Comparison of ENCODE assay signal across 3 cellular contexts in the genomic region with DNA sequence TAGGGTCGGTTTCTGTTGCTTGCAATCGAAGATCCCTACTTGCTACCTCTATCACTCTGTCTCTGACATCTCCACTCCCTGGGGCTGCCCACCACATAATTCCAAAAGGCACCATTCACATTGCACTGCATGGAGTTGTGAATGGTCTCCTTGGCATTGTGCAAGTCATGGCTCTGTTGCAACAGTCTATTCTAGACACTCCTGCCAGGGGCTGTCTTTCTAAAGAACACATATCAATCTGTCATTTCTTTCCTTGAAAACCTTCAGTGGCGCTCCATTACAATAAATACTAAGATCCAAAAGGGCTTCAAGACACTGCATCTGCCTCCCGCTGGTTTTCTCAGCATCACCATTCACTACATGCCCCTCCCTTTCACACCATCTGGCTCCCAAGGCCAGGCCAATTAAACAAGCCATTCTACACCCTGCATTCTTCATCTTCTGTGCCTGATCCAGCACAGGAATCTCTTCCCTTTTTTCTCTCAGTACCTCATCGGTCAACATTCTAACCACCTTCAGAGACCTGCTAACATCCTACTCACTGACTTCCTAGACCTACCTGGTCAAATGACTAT.
TF ChIP-seq lines count a peak whose summit lies in the region.

No MANE protein-coding gene starts in this region.

TF ChIP-seq in IMR-90, 13 proteins besides CTCF, POLR2A, EP300 and RAD21 (continued from another document):
- TF ChIP-seq USF2 (IDR thresholded peaks at IDR 0.05; ENCODE audit: low read depth, low read length): no peak

TF ChIP-seq in WTC11, 78 proteins besides CTCF, POLR2A, EP300 and RAD21:
- TF ChIP-seq MLX (CRISPR knock-in tag; IDR thresholded peaks at IDR 0.05): no peak
- TF ChIP-seq CBFB (CRISPR knock-in tag; IDR thresholded peaks at IDR 0.05; ENCODE audit: low read depth): no peak
- TF ChIP-seq ZNF396 (CRISPR knock-in tag; IDR thresholded peaks at IDR 0.05; ENCODE audit: borderline replicate concordance): no peak
- no peak for TF ChIP-seq FOXK1 (CRISPR knock-in tag; IDR thresholded peaks at IDR 0.05)
- TF ChIP-seq FOXP1 (CRISPR knock-in tag; IDR thresholded peaks at IDR 0.05; ENCODE audit: borderline replicate concordance): no peak
- TF ChIP-seq JAZF1 (CRISPR knock-in tag; IDR thresholded peaks at IDR 0.05): no peak
- no peak for TF ChIP-seq ZNF671 (CRISPR knock-in tag; IDR thresholded peaks at IDR 0.05)
- TF ChIP-seq ATF3 (CRISPR knock-in tag; conservative IDR thresholded peaks at IDR 0.05): no peak
- no peak for TF ChIP-seq PRRX2 (CRISPR knock-in tag; IDR thresholded peaks at IDR 0.05)
- no peak for TF ChIP-seq EMX1 (CRISPR knock-in tag; IDR thresholded peaks at IDR 0.05)
- TF ChIP-seq ZNF232 (CRISPR knock-in tag; IDR thresholded peaks at IDR 0.05): no peak
- TF ChIP-seq NFYB (CRISPR knock-in tag; conservative IDR thresholded peaks at IDR 0.05; ENCODE audit: low read depth): no peak
- TF ChIP-seq, protein P1, sequence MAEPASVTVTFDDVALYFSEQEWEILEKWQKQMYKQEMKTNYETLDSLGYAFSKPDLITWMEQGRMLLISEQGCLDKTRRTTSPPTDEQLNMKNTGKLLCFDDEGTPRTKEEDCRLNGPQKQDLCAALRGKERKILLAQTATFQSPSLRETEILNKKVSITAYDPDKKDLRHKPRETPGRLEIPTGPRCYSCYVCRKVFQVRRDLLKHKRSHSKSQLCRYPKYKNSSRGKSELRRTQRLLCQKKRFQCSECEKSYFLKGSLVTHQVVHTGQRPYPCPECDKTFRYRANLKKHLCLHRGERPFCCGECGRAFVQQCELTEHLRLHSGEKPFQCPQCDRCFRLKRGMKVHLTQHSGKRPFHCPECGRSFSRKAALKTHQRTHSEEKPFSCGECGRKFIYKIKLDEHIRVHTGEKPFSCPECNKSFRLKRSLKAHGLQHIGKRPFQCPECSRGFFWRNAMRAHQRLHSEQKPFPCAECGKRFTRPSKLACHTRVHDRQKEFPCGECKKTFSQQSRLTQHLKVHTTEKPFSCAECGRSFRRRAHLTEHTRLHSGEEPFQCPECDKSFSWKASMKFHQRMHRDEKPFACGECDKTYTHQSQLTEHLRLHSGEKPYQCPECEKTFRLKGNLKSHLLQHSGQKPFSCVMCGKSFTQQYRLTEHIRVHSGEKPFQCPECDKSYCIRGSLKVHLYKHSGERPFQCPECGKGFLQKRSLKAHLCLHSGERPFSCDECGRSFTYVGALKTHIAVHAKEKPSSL (CRISPR knock-in tag; conservative IDR thresholded peaks at IDR 0.05): no peak
- TF ChIP-seq KAT7 (CRISPR knock-in tag; IDR thresholded peaks at IDR 0.05; ENCODE audit: borderline replicate concordance): no peak
- TF ChIP-seq, protein P2, sequence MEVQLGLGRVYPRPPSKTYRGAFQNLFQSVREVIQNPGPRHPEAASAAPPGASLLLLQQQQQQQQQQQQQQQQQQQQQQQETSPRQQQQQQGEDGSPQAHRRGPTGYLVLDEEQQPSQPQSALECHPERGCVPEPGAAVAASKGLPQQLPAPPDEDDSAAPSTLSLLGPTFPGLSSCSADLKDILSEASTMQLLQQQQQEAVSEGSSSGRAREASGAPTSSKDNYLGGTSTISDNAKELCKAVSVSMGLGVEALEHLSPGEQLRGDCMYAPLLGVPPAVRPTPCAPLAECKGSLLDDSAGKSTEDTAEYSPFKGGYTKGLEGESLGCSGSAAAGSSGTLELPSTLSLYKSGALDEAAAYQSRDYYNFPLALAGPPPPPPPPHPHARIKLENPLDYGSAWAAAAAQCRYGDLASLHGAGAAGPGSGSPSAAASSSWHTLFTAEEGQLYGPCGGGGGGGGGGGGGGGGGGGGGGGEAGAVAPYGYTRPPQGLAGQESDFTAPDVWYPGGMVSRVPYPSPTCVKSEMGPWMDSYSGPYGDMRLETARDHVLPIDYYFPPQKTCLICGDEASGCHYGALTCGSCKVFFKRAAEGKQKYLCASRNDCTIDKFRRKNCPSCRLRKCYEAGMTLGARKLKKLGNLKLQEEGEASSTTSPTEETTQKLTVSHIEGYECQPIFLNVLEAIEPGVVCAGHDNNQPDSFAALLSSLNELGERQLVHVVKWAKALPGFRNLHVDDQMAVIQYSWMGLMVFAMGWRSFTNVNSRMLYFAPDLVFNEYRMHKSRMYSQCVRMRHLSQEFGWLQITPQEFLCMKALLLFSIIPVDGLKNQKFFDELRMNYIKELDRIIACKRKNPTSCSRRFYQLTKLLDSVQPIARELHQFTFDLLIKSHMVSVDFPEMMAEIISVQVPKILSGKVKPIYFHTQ (CRISPR knock-in tag; IDR thresholded peaks at IDR 0.05): no peak
- no peak for TF ChIP-seq TEAD4 (CRISPR knock-in tag; IDR thresholded peaks at IDR 0.05)

TF ChIP-seq in neural cell, 6 proteins besides CTCF, POLR2A, EP300 and RAD21:
- TF ChIP-seq, protein P3, sequence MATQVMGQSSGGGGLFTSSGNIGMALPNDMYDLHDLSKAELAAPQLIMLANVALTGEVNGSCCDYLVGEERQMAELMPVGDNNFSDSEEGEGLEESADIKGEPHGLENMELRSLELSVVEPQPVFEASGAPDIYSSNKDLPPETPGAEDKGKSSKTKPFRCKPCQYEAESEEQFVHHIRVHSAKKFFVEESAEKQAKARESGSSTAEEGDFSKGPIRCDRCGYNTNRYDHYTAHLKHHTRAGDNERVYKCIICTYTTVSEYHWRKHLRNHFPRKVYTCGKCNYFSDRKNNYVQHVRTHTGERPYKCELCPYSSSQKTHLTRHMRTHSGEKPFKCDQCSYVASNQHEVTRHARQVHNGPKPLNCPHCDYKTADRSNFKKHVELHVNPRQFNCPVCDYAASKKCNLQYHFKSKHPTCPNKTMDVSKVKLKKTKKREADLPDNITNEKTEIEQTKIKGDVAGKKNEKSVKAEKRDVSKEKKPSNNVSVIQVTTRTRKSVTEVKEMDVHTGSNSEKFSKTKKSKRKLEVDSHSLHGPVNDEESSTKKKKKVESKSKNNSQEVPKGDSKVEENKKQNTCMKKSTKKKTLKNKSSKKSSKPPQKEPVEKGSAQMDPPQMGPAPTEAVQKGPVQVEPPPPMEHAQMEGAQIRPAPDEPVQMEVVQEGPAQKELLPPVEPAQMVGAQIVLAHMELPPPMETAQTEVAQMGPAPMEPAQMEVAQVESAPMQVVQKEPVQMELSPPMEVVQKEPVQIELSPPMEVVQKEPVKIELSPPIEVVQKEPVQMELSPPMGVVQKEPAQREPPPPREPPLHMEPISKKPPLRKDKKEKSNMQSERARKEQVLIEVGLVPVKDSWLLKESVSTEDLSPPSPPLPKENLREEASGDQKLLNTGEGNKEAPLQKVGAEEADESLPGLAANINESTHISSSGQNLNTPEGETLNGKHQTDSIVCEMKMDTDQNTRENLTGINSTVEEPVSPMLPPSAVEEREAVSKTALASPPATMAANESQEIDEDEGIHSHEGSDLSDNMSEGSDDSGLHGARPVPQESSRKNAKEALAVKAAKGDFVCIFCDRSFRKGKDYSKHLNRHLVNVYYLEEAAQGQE (IDR thresholded peaks at IDR 0.05; ENCODE audit: borderline replicate concordance): no peak
